ENCODE assay signal across 16 cellular contexts in genomic region chr16:23554536-23554935, GRCh38.
"Had no signal": no experiment of that assay in that cellular context is flagged by ENCODE, and none has a peak within 500 bp of the region (broad histone marks: within the 10 kb centered on the region; RNA-seq: fewer than 3 reads in every experiment).

No MANE protein-coding gene starts in this region.

- H3K9me3 ChIP-seq: right atrium auricular region, transverse colon, vagina had no signal

- DNase-seq: activated CD4-positive, alpha-beta T cell treated with anti-CD3 and anti-CD28 coated beads for 4 hours; activated gamma-delta T cell; activated T-cell treated with anti-CD3 and anti-CD28 coated beads, Interleukin-2, amount 50 U/mL, for 4 hours; head of caudate nucleus; immature natural killer cell; occipital lobe; stimulated activated CD4-positive, alpha-beta T cell treated with anti-CD3 and anti-CD28 coated beads, Interleukin-4, amount 100 ng/mL, for 4 hours; stimulated activated CD8-positive, alpha-beta memory T cell treated with anti-CD3 and anti-CD28 coated beads, Interleukin-4, amount 100 ng/mL, for 48 hours; stimulated activated naive CD8-positive, alpha-beta T cell treated with anti-CD3 and anti-CD28 coated beads, Interleukin-15, Interleukin-2, amounts not matched to agents 100 U/mL and 50 U/mL, for 24 hours; T-helper 17 cell; transverse colon; WERI-Rb-1 had no signal

- H3K27me3 Mint-ChIP-seq: T-helper 17 cell had no signal

- H3K27ac Mint-ChIP-seq: nephron, T-helper 17 cell had no signal

- ATAC-seq: activated T-cell treated with anti-CD3 and anti-CD28 coated beads, Interleukin-2, amount 50 U/mL, for 4 hours; stimulated activated naive CD8-positive, alpha-beta T cell treated with anti-CD3 and anti-CD28 coated beads, Interleukin-15, Interleukin-2, amounts not matched to agents 100 U/mL and 50 U/mL, for 24 hours; T-helper 17 cell had no signal

- H3K4me3 Mint-ChIP-seq: activated T-cell treated with anti-CD3 and anti-CD28 coated beads, Interleukin-2, amount 50 U/mL, for 4 hours; immature natural killer cell; T-helper 17 cell had no signal

- H3K27ac ChIP-seq: right atrium auricular region, skin epidermis, transverse colon, vagina, WERI-Rb-1 had no signal

- H3K4me3 ChIP-seq: right atrium auricular region, skin epidermis, transverse colon, vagina had no signal

- H3K27me3 ChIP-seq: right atrium auricular region, transverse colon, vagina had no signal

- H3K9me3 Mint-ChIP-seq: activated T-cell treated with anti-CD3 and anti-CD28 coated beads, Interleukin-2, amount 50 U/mL, for 4 hours; immature natural killer cell; nephron had no signal
